In genomic region chr7:92058899-92059298, GRCh38 we compare ENCODE assay signal across 15 cellular contexts.
"Had no signal": no experiment of that assay in that cellular context is flagged by ENCODE, and none has a peak within 500 bp of the region (broad histone marks: within the 10 kb centered on the region; RNA-seq: fewer than 3 reads in every experiment).

No MANE protein-coding gene starts in this region.

- H3K9me3 ChIP-seq: tibial nerve, vagina had no signal

- H3K27me3 ChIP-seq: dorsolateral prefrontal cortex, tibial nerve, vagina had no signal

- ATAC-seq: activated CD4-positive, alpha-beta T cell treated with anti-CD3 and anti-CD28 coated beads for 36 hours; WTC11 had no signal

- H3K27ac ChIP-seq: dorsolateral prefrontal cortex, tibial nerve, vagina had no signal

- DNase-seq: activated CD4-positive, alpha-beta T cell treated with anti-CD3 and anti-CD28 coated beads for 36 hours; activated CD4-positive, alpha-beta T cell treated with anti-CD3 and anti-CD28 coated beads, Interleukin-2, amount 50 U/mL, for 48 hours; activated naive CD8-positive, alpha-beta T cell treated with anti-CD3 and anti-CD28 coated beads for 36 hours; activated T-cell treated with anti-CD3 and anti-CD28 coated beads for 4 hours; amniotic stem cell; dorsolateral prefrontal cortex; endodermal cell; nephron progenitor cell; nucleus accumbens; stimulated activated CD4-positive, alpha-beta T cell treated with anti-CD3 and anti-CD28 coated beads, Interleukin-15, amount 100 ng/mL, for 24 hours; stimulated activated CD4-positive, alpha-beta T cell treated with anti-CD3 and anti-CD28 coated beads, Interleukin-2, amount 100 ng/mL, for 48 hours had no signal

- H3K4me3 ChIP-seq: dorsolateral prefrontal cortex, skin epidermis, tibial nerve, vagina had no signal
